Comparison of ENCODE assay signal across 8 cellular contexts in the genomic region with DNA sequence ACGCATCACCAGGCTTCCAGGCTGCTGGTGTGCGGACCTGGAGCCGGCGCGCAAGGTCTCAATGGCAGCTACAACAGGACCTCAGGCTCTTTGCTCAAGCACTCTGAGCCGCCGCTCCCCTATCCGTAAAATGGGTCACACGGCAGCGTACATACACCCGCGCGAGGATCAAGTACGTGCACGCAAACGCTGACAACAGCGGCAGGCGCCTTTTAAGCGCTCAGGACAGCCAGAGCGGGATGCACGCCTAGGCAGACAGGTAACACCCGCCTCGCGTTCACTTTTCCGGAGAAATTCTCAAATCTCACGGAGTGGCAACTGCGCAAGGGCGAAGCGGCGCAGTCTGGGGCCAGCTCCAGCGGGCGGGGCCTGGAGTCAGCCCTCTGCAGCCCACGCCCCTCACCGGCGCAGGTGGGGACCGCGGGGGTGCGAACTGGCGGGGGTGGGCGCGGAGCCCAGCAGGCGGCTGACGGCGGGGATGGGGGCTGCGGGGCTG. TPM values are rescaled to one million over a fixed set of nuclear protein-coding genes. Genes with fewer than 3 reads are reported as not detected.
DNase-seq lines count a peak whose midpoint lies in the region; ATAC-seq, FAIRE-seq and TF ChIP-seq lines count a peak whose summit lies in the region.

No MANE protein-coding gene starts in this region.

- peak overlapping the region; percentile 61 for H3K27ac Mint-ChIP-seq in Caco-2 (ENCODE audit: unreplicated experiment)
- H3K27ac Mint-ChIP-seq in activated naive CD4-positive, alpha-beta T cell treated with anti-CD3 and anti-CD28 coated beads, Interleukin-2, amount 50 U/mL, for 24 hours: peak overlapping the region; percentile 69

- POLR2A ChIA-PET in Caco-2 (lab: Charles Lee): interaction anchor here (0.5 to 1.0 kb wide), 3 partner anchors 30 to 420 kb away, joined by 3 to 4 read pairs (median 3); no protein-coding TSS in a partner anchor

- 1% methylated on average over 35 to 44 of the region's 45 CpGs for WGBS in psoas muscle, 3 donors

- no peak for TF ChIP-seq CTCF in Caco-2 (IDR thresholded peaks at IDR 0.05; ENCODE audit: insufficient read depth in 1 of 2, low read depth in 1 of 2, low read length in 1 of 2, severe bottlenecking in 1 of 2, unreplicated experiment in 1 of 2)
- TF ChIP-seq CTCF in psoas muscle (IDR thresholded peaks at IDR 0.05): no peak

- intact Hi-C loops in Caco-2 (cut with micrococcal nuclease; ENCODE audit: unreplicated experiment) (no loop called here), left cardiac atrium (cut with DNase I) (no loop called here), psoas muscle (cut with DNase I) (no loop called here)

- peaks cover 11% of the 10 kb centered on the region for H3K4me1 Mint-ChIP-seq in Caco-2 (ENCODE audit: low read depth, unreplicated experiment)
- peaks cover 24% of the 10 kb centered on the region for H3K4me1 Mint-ChIP-seq in activated naive CD4-positive, alpha-beta T cell treated with anti-CD3 and anti-CD28 coated beads, Interleukin-2, amount 50 U/mL, for 24 hours

- no peaks in the 10 kb centered on the region for H3K9me3 ChIP-seq in Caco-2
- H3K9me3 ChIP-seq in psoas muscle: no peaks in the 10 kb centered on the region

- CTCF ChIA-PET in Caco-2 (lab: Charles Lee): interaction anchor here (0.6 to 1.0 kb wide), 2 partner anchors 107 to 689 kb away, joined by 3 read pairs; no protein-coding TSS in a partner anchor

- H3K4me1 ChIP-seq in Caco-2 (0 out of 2 replicates have a peak, but pooled peaks cover 3% of the 10 kb centered on the region), psoas muscle (peaks cover 16% of the 10 kb centered on the region)

- FAIRE-seq in urothelium cell line (lab: Jason Lieb, UNC): no peak

- ATAC-seq in GM21390 (IDR thresholded peaks at IDR 0.05; ENCODE audit: unreplicated experiment): peak; percentile 71
- ATAC-seq in left cardiac atrium: peak; percentile 83 to 92
- ATAC-seq in psoas muscle: peak; percentile 73 to 80 (median 77)

- H3K27me3 Mint-ChIP-seq in Caco-2 (ENCODE audit: insufficient read depth, unreplicated experiment): no peaks in the 10 kb centered on the region
- no peaks in the 10 kb centered on the region for H3K27me3 Mint-ChIP-seq in activated naive CD4-positive, alpha-beta T cell treated with anti-CD3 and anti-CD28 coated beads, Interleukin-2, amount 50 U/mL, for 24 hours

- H3K27me3 ChIP-seq in Caco-2 (replicated peaks; ENCODE audit: control insufficient read depth, insufficient read depth, low read length): no peaks in the 10 kb centered on the region
- no peaks in the 10 kb centered on the region for H3K27me3 ChIP-seq in psoas muscle (ENCODE audit: insufficient read depth in 3 of 3, low read length in 2 of 3)

- H3K36me3 Mint-ChIP-seq in Caco-2 (ENCODE audit: insufficient read depth, unreplicated experiment): peaks cover 8% of the 10 kb centered on the region
- peaks cover 5% of the 10 kb centered on the region for H3K36me3 Mint-ChIP-seq in activated naive CD4-positive, alpha-beta T cell treated with anti-CD3 and anti-CD28 coated beads, Interleukin-2, amount 50 U/mL, for 24 hours

- H3K36me3 ChIP-seq in Caco-2 (ENCODE audit: control insufficient read depth, insufficient read depth, low read length) (no peaks in the 10 kb centered on the region), psoas muscle (ENCODE audit: insufficient read depth in 1 of 2, low read depth in 1 of 2) (peaks cover 0 to 7% of the 10 kb centered on the region in 2 donors)

- BruUV-seq in Caco-2 (replicated peaks; lab: Mats Ljungman, UMichigan): no TSS peak

- H3K4me3 ChIP-seq in Caco-2 (ENCODE audit: low read depth, low read length): peak overlapping the region; percentile 100
- H3K4me3 ChIP-seq in psoas muscle: peak overlapping the region; percentile 97

- H3K9me3 Mint-ChIP-seq in Caco-2 (ENCODE audit: unreplicated experiment): no peaks in the 10 kb centered on the region
- no peaks in the 10 kb centered on the region for H3K9me3 Mint-ChIP-seq in activated naive CD4-positive, alpha-beta T cell treated with anti-CD3 and anti-CD28 coated beads, Interleukin-2, amount 50 U/mL, for 24 hours

- peak overlapping the region; percentile 89 for H3K4me3 Mint-ChIP-seq in Caco-2 (ENCODE audit: unreplicated experiment)
- H3K4me3 Mint-ChIP-seq in activated naive CD4-positive, alpha-beta T cell treated with anti-CD3 and anti-CD28 coated beads, Interleukin-2, amount 50 U/mL, for 24 hours: peak overlapping the region; percentile 97

- peak overlapping the region; percentile 90 for H3K27ac ChIP-seq in psoas muscle

- peak; percentile 52 to 64 for DNase-seq in Caco-2
- DNase-seq in HT-29 (ENCODE audit: low spot score): peak; percentile 48
- peak; percentile 30 for DNase-seq in SKM-1 treated with dmso at 0.1 percent for 144 hours (lab: John Stamatoyannopoulos, UW; ENCODE audit: unreplicated experiment)
- DNase-seq in left cardiac atrium: peak; percentile 40
- DNase-seq in psoas muscle: peak; percentile 31 to 66
- DNase-seq in urothelium cell line (ENCODE audit: low spot score): peak; percentile 74

RNA-seq across cellular contexts. Expression of a gene that starts 0.5 kb away (rescaled TPM):
- total RNA-seq in Caco-2 (2022) (19.8 and 21.4 TPM in 2 replicates), left cardiac atrium (10 to 100 TPM; 13.3 to 14.8 TPM), psoas muscle (10 to 100 TPM in 2 of 4 donors, 1 to 10 TPM in 2; 7.0 to 15.9 (median 11.3) TPM)
- total RNA-seq in HT-29 (2014; rRNA removed; shearing (Covaris generic)): 10.1 and 11.6 TPM in 2 replicates
- 1 to 10 TPM; 5.7 to 8.0 (median 6.0) TPM for polyA plus RNA-seq in psoas muscle

RNA-seq across cellular contexts. Expression of a gene that starts 35.5 kb away (rescaled TPM):
- total RNA-seq in Caco-2 (2022) (0.74 and 0.79 TPM in 2 replicates), left cardiac atrium (not detected), psoas muscle (under 1 TPM in 2 of 4 donors, not detected in 2; 0.21 to 0.22 TPM)
- 1.1 TPM in 1 of 2 replicates, not detected in the other for total RNA-seq in HT-29 (2014; rRNA removed; shearing (Covaris generic))
- polyA plus RNA-seq in psoas muscle: under 1 TPM in 2 of 3 donors, not detected in 1; 0.38 to 0.49 TPM

Comparison
In these comparisons a context has a peak if more than half of its experiments do, and no peak if none do; other contexts are left out.
1. Peak in every context shown above with its lines: DNase-seq, ATAC-seq, H3K4me3 ChIP-seq and H3K27ac ChIP-seq.